In genomic region chr16:74813109-74813641, GRCh38 we compare ENCODE assay signal across 9 cellular contexts. TPM values are rescaled to one million over a fixed set of nuclear protein-coding genes. Genes with fewer than 3 reads are reported as not detected.
DNase-seq lines count a peak whose midpoint lies in the region; ATAC-seq and TF ChIP-seq lines count a peak whose summit lies in the region.
"Had no signal": no experiment of that assay in that cellular context is flagged by ENCODE, and none has a peak within 500 bp of the region (broad histone marks: within the 10 kb centered on the region; RNA-seq: fewer than 3 reads in every experiment).

No MANE protein-coding gene starts in this region.

- no peaks in the 10 kb centered on the region for H3F3A ChIP-seq in PC-3 (ENCODE audit: low read length, unreplicated experiment)

- H3K27me3 Mint-ChIP-seq in activated T-cell treated with anti-CD3 and anti-CD28 coated beads, Interleukin-2, amount 50 U/mL, for 24 hours, result no peaks in the 10 kb centered on the region
- H3K27me3 Mint-ChIP-seq in natural killer cell (ENCODE audit: low read depth in 2 of 2), result peaks cover 0 to 5% of the 10 kb centered on the region in 2 donors

- H3K9me3 ChIP-seq in PC-3 (ENCODE audit: low read length), result no peaks in the 10 kb centered on the region

- TF ChIP-seq CTCF in PC-3 (conservative IDR thresholded peaks at IDR 0.05; ENCODE audit: low read depth, low read length) (peak; percentile 89), natural killer cell (IDR thresholded peaks at IDR 0.05) (peak; percentile 86)

- H3K4me3 ChIP-seq in PC-3 (ENCODE audit: low read length), result peak overlapping the region; percentile 26; the same call in 1 of the 2 replicates

- POLR2A ChIA-PET in PC-3 (lab: Charles Lee; ENCODE audit: unreplicated experiment), result no interaction called here

- H3K9me2 ChIP-seq in PC-3 (replicated peaks; ENCODE audit: low read length), result no peaks in the 10 kb centered on the region

- H3K9ac ChIP-seq in PC-3 (ENCODE audit: low read length), result peak overlapping the region; percentile 35; the same call in 1 of the 2 replicates

- no TSS peak for BruUV-seq in PC-3 (replicated peaks; lab: Mats Ljungman, UMichigan)

- no peaks in the 10 kb centered on the region for H3K79me2 ChIP-seq in PC-3 (ENCODE audit: low read length)

- H3K27ac ChIP-seq in PC-3 (ENCODE audit: low read length), result no peak overlapping the region
- H3K27ac ChIP-seq: epithelial cell of prostate had no signal

- H3K4me3 Mint-ChIP-seq in activated T-cell treated with anti-CD3 and anti-CD28 coated beads, Interleukin-2, amount 50 U/mL, for 24 hours, result no peak overlapping the region
- H3K4me3 Mint-ChIP-seq in natural killer cell, result no peak overlapping the region
- H3K4me3 Mint-ChIP-seq in stimulated activated effector memory CD8-positive, alpha-beta T cell treated with anti-CD3 and anti-CD28 coated beads, Interleukin-12 subunit alpha, Interleukin-12 subunit beta, amount 100 ng/mL, for 72 hours, result no peak overlapping the region

- H2AFZ ChIP-seq in PC-3 (ENCODE audit: low read length), result peak overlapping the region; percentile 91

- 0 out of 2 replicates have a peak, but pooled peaks cover 5% of the 10 kb centered on the region for H3K4me1 ChIP-seq in PC-3 (ENCODE audit: insufficient read depth, low read length)

- no peak overlapping the region for H3K27ac Mint-ChIP-seq in activated T-cell treated with anti-CD3 and anti-CD28 coated beads, Interleukin-2, amount 50 U/mL, for 24 hours
- H3K27ac Mint-ChIP-seq in natural killer cell, result no peak overlapping the region
- H3K27ac Mint-ChIP-seq in stimulated activated effector memory CD8-positive, alpha-beta T cell treated with anti-CD3 and anti-CD28 coated beads, Interleukin-12 subunit alpha, Interleukin-12 subunit beta, amount 100 ng/mL, for 72 hours, result no peak overlapping the region

- DNase-seq in DMS 273 (lab: John Stamatoyannopoulos, UW; ENCODE audit: unreplicated experiment) (peak; percentile 94), HS-5 (ENCODE audit: low read depth) (peak; percentile 32), PC-3 (peak; percentile 81), fibroblast of gingiva (ENCODE audit: low read depth) (peak; percentile 50), natural killer cell (peak; percentile 60)
- peak; percentile 85 for DNase-seq in activated T-cell treated with anti-CD3 and anti-CD28 coated beads, Interleukin-2, amount 50 U/mL, for 24 hours
- peak; percentile 73 to 85 for DNase-seq in stimulated activated effector memory CD8-positive, alpha-beta T cell treated with anti-CD3 and anti-CD28 coated beads, Interleukin-12 subunit alpha, Interleukin-12 subunit beta, amount 100 ng/mL, for 72 hours (ENCODE audit: low spot score in 2 of 2)

- H3K9me3 Mint-ChIP-seq in activated T-cell treated with anti-CD3 and anti-CD28 coated beads, Interleukin-2, amount 50 U/mL, for 24 hours, result no peaks in the 10 kb centered on the region
- H3K9me3 Mint-ChIP-seq in natural killer cell, result no peaks in the 10 kb centered on the region
- H3K9me3 Mint-ChIP-seq in stimulated activated effector memory CD8-positive, alpha-beta T cell treated with anti-CD3 and anti-CD28 coated beads, Interleukin-12 subunit alpha, Interleukin-12 subunit beta, amount 100 ng/mL, for 72 hours, result no peaks in the 10 kb centered on the region

- no peaks in the 10 kb centered on the region for H3K27me3 ChIP-seq in PC-3 (ENCODE audit: low read length)

- ATAC-seq in GM21423 (IDR thresholded peaks at IDR 0.05; ENCODE audit: unreplicated experiment), result peak; percentile 95
- peak; percentile 100 for ATAC-seq in PC-3
- peak; percentile 89 to 100 (median 95) for ATAC-seq in natural killer cell
- peak; percentile 99 for ATAC-seq in stimulated activated effector memory CD8-positive, alpha-beta T cell treated with anti-CD3 and anti-CD28 coated beads, Interleukin-12 subunit alpha, Interleukin-12 subunit beta, amount 100 ng/mL, for 72 hours

- peak overlapping the region; percentile 77 for H3K4me2 ChIP-seq in PC-3 (ENCODE audit: low read length)

- H4K20me1 ChIP-seq in PC-3 (ENCODE audit: low read length), result no peaks in the 10 kb centered on the region

- peaks cover 3% of the 10 kb centered on the region for H3K4me1 Mint-ChIP-seq in activated T-cell treated with anti-CD3 and anti-CD28 coated beads, Interleukin-2, amount 50 U/mL, for 24 hours (ENCODE audit: low read depth)
- peaks cover 4 to 6% of the 10 kb centered on the region in 2 donors for H3K4me1 Mint-ChIP-seq in natural killer cell
- H3K4me1 Mint-ChIP-seq in stimulated activated effector memory CD8-positive, alpha-beta T cell treated with anti-CD3 and anti-CD28 coated beads, Interleukin-12 subunit alpha, Interleukin-12 subunit beta, amount 100 ng/mL, for 72 hours, result no peaks in the 10 kb centered on the region

- CTCF ChIA-PET in PC-3 (lab: Charles Lee), result interaction anchor here (1.1 to 2.2 kb wide), 2 partner anchors 49 to 105 kb away, joined by 12 to 15 read pairs; no protein-coding TSS in a partner anchor

- no peaks in the 10 kb centered on the region for H3K36me3 ChIP-seq in PC-3 (ENCODE audit: low read depth, low read length)

- H3K36me3 Mint-ChIP-seq in activated T-cell treated with anti-CD3 and anti-CD28 coated beads, Interleukin-2, amount 50 U/mL, for 24 hours (ENCODE audit: low read depth), result no peaks in the 10 kb centered on the region
- H3K36me3 Mint-ChIP-seq in natural killer cell, result no peaks in the 10 kb centered on the region
- no peaks in the 10 kb centered on the region for H3K36me3 Mint-ChIP-seq in stimulated activated effector memory CD8-positive, alpha-beta T cell treated with anti-CD3 and anti-CD28 coated beads, Interleukin-12 subunit alpha, Interleukin-12 subunit beta, amount 100 ng/mL, for 72 hours

- intact Hi-C loops in PC-3 (cut with micrococcal nuclease), result loop anchor here (1.0 to 2.0 kb wide), 3 partner anchors 38 to 104 kb away; no protein-coding TSS in a partner anchor
- intact Hi-C loops in natural killer cell (cut with micrococcal nuclease), result loop anchor here (1.0 kb wide), 1 partner anchor 298 kb away; no protein-coding TSS in a partner anchor

RNA-seq across cellular contexts. Expression of gene FA2H, which starts 38.6 kb away (rescaled TPM):
- total RNA-seq in PC-3 (2014; rRNA removed) (3.9 and 6.2 TPM in 2 replicates), natural killer cell (under 1 TPM in 2 of 3 donors, not detected in 1; 0.14 to 0.93 TPM)

Comparison
In these comparisons a context has a peak if more than half of its experiments do, and no peak if none do; other contexts are left out.
1. DNase-seq: peak in every context shown above with its lines; median percentile 94 in DMS 273; 85 in activated T-cell treated with anti-CD3 and anti-CD28 coated beads, Interleukin-2, amount 50 U/mL, for 24 hours; 81 in PC-3; 79 in stimulated activated effector memory CD8-positive, alpha-beta T cell treated with anti-CD3 and anti-CD28 coated beads, Interleukin-12 subunit alpha, Interleukin-12 subunit beta, amount 100 ng/mL, for 72 hours; 60 in natural killer cell; 50 in fibroblast of gingiva; 32 in HS-5.